Comparison of ENCODE assay signal across 10 cellular contexts in genomic region chrX:22686138-22686541, GRCh38.
DNase-seq lines count a peak whose midpoint lies in the region; ATAC-seq and TF ChIP-seq lines count a peak whose summit lies in the region.
"Had no signal": no experiment of that assay in that cellular context is flagged by ENCODE, and none has a peak within 500 bp of the region (broad histone marks: within the 10 kb centered on the region; RNA-seq: fewer than 3 reads in every experiment).

No MANE protein-coding gene starts in this region.

- DNase-seq in NCI-H748 treated with DMSO at 0.1 percent for 48 hours (lab: John Stamatoyannopoulos, UW) = peak; percentile 48
- peak; percentile 59 for DNase-seq in epithelial cell of proximal tubule (ENCODE audit: low read depth)
- DNase-seq in gastrocnemius medialis = peak; percentile 18 to 56
- DNase-seq in activated CD4-positive, alpha-beta T cell treated with anti-CD3 and anti-CD28 coated beads for 48 hours = no peak
- DNase-seq in activated CD4-positive, alpha-beta T cell treated with anti-CD3 and anti-CD28 coated beads for 1 hour = no peak
- DNase-seq in stimulated activated naive CD4-positive, alpha-beta T cell (lab: John Stamatoyannopoulos, UW) = no peak

- TF ChIP-seq RAD21 in Ishikawa (IDR thresholded peaks at IDR 0.05; ENCODE audit: low read depth) = no peak

- TF ChIP-seq CTCF in epithelial cell of proximal tubule (conservative IDR thresholded peaks at IDR 0.05; ENCODE audit: low read depth, low read length) (no peak), gastrocnemius medialis (IDR thresholded peaks at IDR 0.05 in 4 of 5, conservative IDR thresholded peaks at IDR 0.05 in 1 of 5) (no peak)

- H3K4me3 ChIP-seq in epithelial cell of proximal tubule (ENCODE audit: low read depth, low read length) = no peak overlapping the region
- no peak overlapping the region for H3K4me3 ChIP-seq in gastrocnemius medialis
- H3K4me3 ChIP-seq: dorsolateral prefrontal cortex had no signal

- H3K4me1 ChIP-seq in gastrocnemius medialis = no peaks in the 10 kb centered on the region

- intact Hi-C loops in gastrocnemius medialis (cut with DNase I; ENCODE audit: low total_unique reads) = no loop called here

- no peaks in the 10 kb centered on the region for H3K27me3 ChIP-seq in gastrocnemius medialis

- in situ Hi-C loops in gastrocnemius medialis (cut with MboI; ENCODE audit: low sequenced_read_pairs in 4 of 4) = no loop called here

- H3K27ac ChIP-seq in gastrocnemius medialis = no peak overlapping the region
- H3K27ac ChIP-seq: HL-60 had no signal

- TF ChIP-seq EP300 in Ishikawa (IDR thresholded peaks at IDR 0.05; ENCODE audit: borderline replicate concordance) = no peak

- no peak for TF ChIP-seq POLR2A in gastrocnemius medialis (IDR thresholded peaks at IDR 0.05)

- no peaks in the 10 kb centered on the region for H3K9me3 ChIP-seq in gastrocnemius medialis

- peak; percentile 50 to 65 for ATAC-seq in gastrocnemius medialis
- no peak for ATAC-seq in HG03139 (IDR thresholded peaks at IDR 0.05; ENCODE audit: unreplicated experiment)

- no peaks in the 10 kb centered on the region for H3K36me3 ChIP-seq in gastrocnemius medialis

TF ChIP-seq in Ishikawa, 13 proteins besides CTCF, POLR2A, EP300 and RAD21:
- TF ChIP-seq TAF1 (IDR thresholded peaks at IDR 0.05; ENCODE audit: low read depth) (no peak), TEAD4 (IDR thresholded peaks at IDR 0.05) (no peak), MAX (IDR thresholded peaks at IDR 0.05) (peak; percentile 57; the same call in 1 of the 2 replicates), FOXM1 (IDR thresholded peaks at IDR 0.05; ENCODE audit: borderline replicate concordance, low read depth) (no peak), NFIC (IDR thresholded peaks at IDR 0.05) (peak; percentile 58), EGR1 (IDR thresholded peaks at IDR 0.05) (no peak), REST (IDR thresholded peaks at IDR 0.05; ENCODE audit: low read depth) (no peak), USF1 (IDR thresholded peaks at IDR 0.05) (no peak), YY1 (IDR thresholded peaks at IDR 0.05; ENCODE audit: low read depth) (no peak), CREB1 (IDR thresholded peaks at IDR 0.05; ENCODE audit: low read depth) (no peak), ZBTB7A (IDR thresholded peaks at IDR 0.05; ENCODE audit: low read depth) (no peak), CEBPB (IDR thresholded peaks at IDR 0.05) (no peak), TCF12 (IDR thresholded peaks at IDR 0.05; ENCODE audit: low read depth) (no peak)
TF ChIP-seq in Ishikawa: peak in this region for 2.

Comparison
In these comparisons a context has a peak if more than half of its experiments do, and no peak if none do; other contexts are left out.
1. DNase-seq: peak in NCI-H748 treated with DMSO at 0.1 percent for 48 hours (single experiment), epithelial cell of proximal tubule (single experiment) and gastrocnemius medialis (2 of 2); none in activated CD4-positive, alpha-beta T cell treated with anti-CD3 and anti-CD28 coated beads for 48 hours (single experiment), activated CD4-positive, alpha-beta T cell treated with anti-CD3 and anti-CD28 coated beads for 1 hour (single experiment) and stimulated activated naive CD4-positive, alpha-beta T cell (0 of 6).